Comparison of ENCODE assay signal across 37 cellular contexts in the genomic region with DNA sequence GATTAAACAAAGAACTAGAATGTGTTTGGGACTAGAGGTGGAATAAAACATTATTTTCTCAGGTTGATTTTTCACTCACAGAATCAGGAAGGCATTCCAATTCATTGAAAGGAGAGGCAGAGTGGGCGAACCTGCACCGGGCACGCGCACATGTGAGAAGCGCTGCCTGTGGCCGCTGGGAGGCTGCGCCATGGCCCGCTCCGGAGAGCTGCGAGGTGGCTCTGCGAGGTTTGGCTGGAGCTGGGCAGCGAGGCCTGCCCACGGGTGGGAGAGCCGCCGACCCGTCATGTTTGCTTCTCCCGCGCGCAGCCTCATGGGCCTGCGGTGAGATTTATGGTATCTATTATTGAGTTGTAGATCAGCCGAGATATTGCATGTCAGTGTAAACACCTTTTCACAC.
"Had no signal": no experiment of that assay in that cellular context is flagged by ENCODE, and none has a peak within 500 bp of the region (broad histone marks: within the 10 kb centered on the region; RNA-seq: fewer than 3 reads in every experiment).

No MANE protein-coding gene starts in this region.

- H3K4me3 ChIP-seq: ascending aorta, cardiac muscle cell had no signal

- H3K27ac ChIP-seq: ascending aorta, cardiac muscle cell, WERI-Rb-1 had no signal

- H3K4me1 ChIP-seq: ascending aorta had no signal

- H3K27me3 ChIP-seq: ascending aorta, cardiac muscle cell had no signal

- H3K4me3 Mint-ChIP-seq: activated CD4-positive, alpha-beta memory T cell treated with anti-CD3 and anti-CD28 coated beads for 36 hours; activated CD4-positive, alpha-beta T cell treated with anti-CD3 and anti-CD28 coated beads for 36 hours; activated CD8-positive, alpha-beta T cell treated with anti-CD3 and anti-CD28 coated beads for 36 hours; activated naive CD4-positive, alpha-beta T cell treated with anti-CD3 and anti-CD28 coated beads, Interleukin-2, amount 10 ng/mL, durations not matched to agents 7 days and 5 days; activated naive CD4-positive, alpha-beta T cell treated with anti-CD3 and anti-CD28 coated beads, Interleukin-2, amount 50 U/mL, for 24 hours; activated naive CD8-positive, alpha-beta T cell; activated naive CD8-positive, alpha-beta T cell treated with anti-CD3 and anti-CD28 coated beads, Interleukin-2, amount 10 ng/mL, durations not matched to agents 7 days and 5 days; activated naive CD8-positive, alpha-beta T cell treated with anti-CD3 and anti-CD28 coated beads, Interleukin-2, amount 50 U/mL, for 24 hours; activated T-cell treated with anti-CD3 and anti-CD28 coated beads, Interleukin-2, amount 50 U/mL, for 4 hours; brain; central memory CD8-positive, alpha-beta T cell; T-helper 1 cell treated with Interleukin-12 subunit alpha and Interleukin-12 subunit beta and Interleukin-4 antibody, amounts not matched to agents 30 μg/mL and 1 μg/mL, for 36 hours; T-helper 2 cell treated with Interferon-gamma antibody and Interleukin-4, amounts not matched to agents 5 μg/mL and 100 μg/mL, for 36 hours; WTC11 had no signal

- H3K27ac Mint-ChIP-seq: activated CD4-positive, alpha-beta memory T cell treated with anti-CD3 and anti-CD28 coated beads for 36 hours; activated CD4-positive, alpha-beta T cell treated with anti-CD3 and anti-CD28 coated beads for 36 hours; activated CD8-positive, alpha-beta T cell treated with anti-CD3 and anti-CD28 coated beads for 36 hours; activated naive CD4-positive, alpha-beta T cell treated with anti-CD3 and anti-CD28 coated beads, Interleukin-2, amount 10 ng/mL, durations not matched to agents 7 days and 5 days; activated naive CD4-positive, alpha-beta T cell treated with anti-CD3 and anti-CD28 coated beads, Interleukin-2, amount 50 U/mL, for 24 hours; activated naive CD8-positive, alpha-beta T cell; activated naive CD8-positive, alpha-beta T cell treated with anti-CD3 and anti-CD28 coated beads, Interleukin-2, amount 10 ng/mL, durations not matched to agents 7 days and 5 days; activated naive CD8-positive, alpha-beta T cell treated with anti-CD3 and anti-CD28 coated beads, Interleukin-2, amount 50 U/mL, for 24 hours; activated T-helper 2 cell treated with anti-CD3 and anti-CD28 coated beads, Interferon-gamma antibody, Interleukin-2, Interleukin-4, amounts not matched to agents 10 μg/mL and 5 μg/mL and 100 μg/mL, durations not matched to agents 14 hours and 24 hours and 36 hours; brain; T-helper 1 cell treated with Interleukin-12 subunit alpha and Interleukin-12 subunit beta and Interleukin-4 antibody, amounts not matched to agents 30 μg/mL and 1 μg/mL, for 36 hours; T-helper 2 cell treated with Interferon-gamma antibody and Interleukin-4, amounts not matched to agents 5 μg/mL and 100 μg/mL, for 36 hours; WTC11 had no signal

- H3K4me1 Mint-ChIP-seq: activated CD4-positive, alpha-beta T cell treated with anti-CD3 and anti-CD28 coated beads for 36 hours; activated naive CD4-positive, alpha-beta T cell treated with anti-CD3 and anti-CD28 coated beads, Interleukin-2, amount 10 ng/mL, durations not matched to agents 7 days and 5 days; activated naive CD4-positive, alpha-beta T cell treated with anti-CD3 and anti-CD28 coated beads, Interleukin-2, amount 50 U/mL, for 24 hours; activated naive CD8-positive, alpha-beta T cell treated with anti-CD3 and anti-CD28 coated beads, Interleukin-2, amount 10 ng/mL, durations not matched to agents 7 days and 5 days; activated naive CD8-positive, alpha-beta T cell treated with anti-CD3 and anti-CD28 coated beads, Interleukin-2, amount 50 U/mL, for 24 hours; central memory CD8-positive, alpha-beta T cell had no signal

- H3K36me3 Mint-ChIP-seq: activated CD4-positive, alpha-beta memory T cell treated with anti-CD3 and anti-CD28 coated beads for 36 hours; activated naive CD4-positive, alpha-beta T cell treated with anti-CD3 and anti-CD28 coated beads, Interleukin-2, amount 10 ng/mL, durations not matched to agents 7 days and 5 days; activated naive CD8-positive, alpha-beta T cell treated with anti-CD3 and anti-CD28 coated beads, Interleukin-2, amount 10 ng/mL, durations not matched to agents 7 days and 5 days; brain; WTC11 had no signal

- H3K36me3 ChIP-seq: ascending aorta, cardiac muscle cell, WERI-Rb-1 had no signal

- H3K9me3 Mint-ChIP-seq: activated CD8-positive, alpha-beta T cell treated with anti-CD3 and anti-CD28 coated beads for 36 hours; activated naive CD4-positive, alpha-beta T cell treated with anti-CD3 and anti-CD28 coated beads, Interleukin-2, amount 50 U/mL, for 24 hours; WTC11 had no signal

- ATAC-seq: activated CD4-positive, alpha-beta T cell treated with anti-CD3 and anti-CD28 coated beads for 36 hours; activated CD4-positive, CD25-positive, alpha-beta regulatory T cell treated with anti-CD3 and anti-CD28 coated beads, Interleukin-2, amount 50 U/mL, for 24 hours; activated CD8-positive, alpha-beta T cell treated with anti-CD3 and anti-CD28 coated beads for 36 hours; activated naive CD8-positive, alpha-beta T cell treated with anti-CD3 and anti-CD28 coated beads, Interleukin-2, amount 50 U/mL, for 24 hours; activated T-cell treated with anti-CD3 and anti-CD28 coated beads, Interleukin-2, amount 50 U/mL, for 4 hours; WTC11 had no signal

- DNase-seq: activated CD4-positive, alpha-beta memory T cell treated with anti-CD3 and anti-CD28 coated beads for 36 hours; activated CD4-positive, alpha-beta T cell treated with anti-CD3 and anti-CD28 coated beads for 1 hour; activated CD4-positive, alpha-beta T cell treated with anti-CD3 and anti-CD28 coated beads for 36 hours; activated CD4-positive, alpha-beta T cell treated with anti-CD3 and anti-CD28 coated beads for 48 hours; activated CD4-positive, alpha-beta T cell treated with anti-CD3 and anti-CD28 coated beads, Interleukin-2, amount 50 U/mL, for 1 hour; activated CD4-positive, alpha-beta T cell treated with anti-CD3 and anti-CD28 coated beads, Interleukin-2, amount 50 U/mL, for 4 hours; activated CD4-positive, CD25-positive, alpha-beta regulatory T cell; activated CD8-positive, alpha-beta memory T cell treated with anti-CD3 and anti-CD28 coated beads, Interleukin-2, amount 50 U/mL, for 4 hours; activated CD8-positive, alpha-beta T cell treated with anti-CD3 and anti-CD28 coated beads for 36 hours; activated effector memory CD4-positive, alpha-beta T cell treated with Interleukin-2 at 50 U/mL for 16 hours; activated gamma-delta T cell; activated naive CD4-positive, alpha-beta T cell treated with anti-CD3 and anti-CD28 coated beads, Interleukin-2, amount 10 ng/mL, durations not matched to agents 7 days and 5 days; activated naive CD4-positive, alpha-beta T cell treated with Interleukin-2 at 50 U/mL for 16 hours; activated naive CD8-positive, alpha-beta T cell treated with anti-CD3 and anti-CD28 coated beads, Interleukin-2, amount 10 ng/mL, durations not matched to agents 7 days and 5 days; activated naive CD8-positive, alpha-beta T cell treated with anti-CD3 and anti-CD28 coated beads, Interleukin-2, amount 50 U/mL, for 24 hours; activated T-cell treated with anti-CD3 and anti-CD28 coated beads for 4 hours; activated T-cell treated with anti-CD3 and anti-CD28 coated beads, Interleukin-2, amount 50 U/mL, for 1 hour; activated T-cell treated with anti-CD3 and anti-CD28 coated beads, Interleukin-2, amount 50 U/mL, for 4 hours; amygdala; anterior cingulate cortex; caudate nucleus; cerebellar nuclear complex; T-helper 1 cell; T-helper 2 cell; T-helper 9 cell; WERI-Rb-1 had no signal

- H3K9me3 ChIP-seq: ascending aorta had no signal
